In the genomic region with DNA sequence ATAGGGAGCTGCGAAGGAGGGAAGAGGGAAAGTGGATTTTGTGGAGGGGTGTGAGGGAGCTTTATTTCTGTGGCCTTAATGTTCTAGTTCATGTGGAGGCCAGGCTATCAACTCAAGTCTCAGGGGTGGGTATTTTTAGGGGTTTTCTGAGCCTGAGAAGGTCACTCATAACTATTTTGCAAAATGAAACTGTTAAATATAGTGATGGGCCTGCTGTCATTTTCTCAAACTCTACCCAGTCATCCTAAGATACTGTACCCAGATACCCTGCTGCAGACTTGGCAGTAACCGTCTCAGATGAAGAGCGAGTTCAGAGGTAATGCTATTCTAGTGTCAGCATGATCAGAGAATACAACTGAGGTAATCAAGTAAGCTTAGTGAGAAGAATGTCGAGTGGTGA, we compare ENCODE assay signal across 12 cellular contexts.
DNase-seq lines count a peak whose midpoint lies in the region; ATAC-seq and TF ChIP-seq lines count a peak whose summit lies in the region.
"Had no signal": no experiment of that assay in that cellular context is flagged by ENCODE, and none has a peak within 500 bp of the region (broad histone marks: within the 10 kb centered on the region; RNA-seq: fewer than 3 reads in every experiment).

No MANE protein-coding gene starts in this region.

- H3K27me3 Mint-ChIP-seq in stimulated activated memory B cell treated with anti-CD40 and anti-IgM and Interleukin-4, amounts not matched to agents 10 μg/mL and 1 μg/mL and 100 μg/mL, for 72 hours: peaks cover 4% of the 10 kb centered on the region
- H3K27me3 Mint-ChIP-seq: central memory CD8-positive, alpha-beta T cell had no signal

- H3K36me3 Mint-ChIP-seq in stimulated activated memory B cell treated with anti-CD40 and anti-IgM and Interleukin-4, amounts not matched to agents 10 μg/mL and 1 μg/mL and 100 μg/mL, for 72 hours: no peaks in the 10 kb centered on the region

- ATAC-seq in GM18909 (IDR thresholded peaks at IDR 0.05; ENCODE audit: poor library complexity, unreplicated experiment): peak; percentile 70
- peak; percentile 88 for ATAC-seq in HG02571 (IDR thresholded peaks at IDR 0.05; ENCODE audit: unreplicated experiment)
- peak; percentile 71 for ATAC-seq in HG03280 (IDR thresholded peaks at IDR 0.05; ENCODE audit: unreplicated experiment)
- ATAC-seq in stimulated activated memory B cell treated with anti-CD40 and anti-IgM and Interleukin-4, amounts not matched to agents 10 μg/mL and 1 μg/mL and 100 μg/mL, for 72 hours: peak; percentile 81
- ATAC-seq in SK-N-SH treated with all-trans-retinoic acid at 6 μM for 48 hours: no peak
- ATAC-seq: activated CD8-positive, alpha-beta T cell treated with anti-CD3 and anti-CD28 coated beads, Interleukin-2, amount 10 ng/mL, durations not matched to agents 7 days and 5 days had no signal

- no peak for DNase-seq in GDM1 (lab: John Stamatoyannopoulos, UW)
- DNase-seq in stimulated activated naive CD4-positive, alpha-beta T cell treated with Interleukin-2 at 50 U/mL for 16 hours (lab: John Stamatoyannopoulos, UW): no peak
- DNase-seq: activated CD8-positive, alpha-beta T cell treated with anti-CD3 and anti-CD28 coated beads, Interleukin-2, amount 10 ng/mL, durations not matched to agents 7 days and 5 days; NCI-H446; SK-N-SH had no signal

- peak overlapping the region; percentile 43 for H3K27ac Mint-ChIP-seq in stimulated activated memory B cell treated with anti-CD40 and anti-IgM and Interleukin-4, amounts not matched to agents 10 μg/mL and 1 μg/mL and 100 μg/mL, for 72 hours
- H3K27ac Mint-ChIP-seq: activated CD8-positive, alpha-beta T cell treated with anti-CD3 and anti-CD28 coated beads, Interleukin-2, amount 10 ng/mL, durations not matched to agents 7 days and 5 days; activated T-helper 2 cell treated with anti-CD3 and anti-CD28 coated beads, Interferon-gamma antibody, Interleukin-2, Interleukin-4, amounts not matched to agents 10 μg/mL and 5 μg/mL and 100 μg/mL, durations not matched to agents 14 hours and 24 hours and 36 hours had no signal

- no peaks in the 10 kb centered on the region for H3K9me3 Mint-ChIP-seq in stimulated activated memory B cell treated with anti-CD40 and anti-IgM and Interleukin-4, amounts not matched to agents 10 μg/mL and 1 μg/mL and 100 μg/mL, for 72 hours
- H3K9me3 Mint-ChIP-seq: activated T-helper 2 cell treated with anti-CD3 and anti-CD28 coated beads, Interferon-gamma antibody, Interleukin-2, Interleukin-4, amounts not matched to agents 10 μg/mL and 5 μg/mL and 100 μg/mL, durations not matched to agents 14 hours and 24 hours and 36 hours; central memory CD8-positive, alpha-beta T cell had no signal

- no peak overlapping the region for H3K4me3 Mint-ChIP-seq in stimulated activated memory B cell treated with anti-CD40 and anti-IgM and Interleukin-4, amounts not matched to agents 10 μg/mL and 1 μg/mL and 100 μg/mL, for 72 hours
- H3K4me3 Mint-ChIP-seq: activated CD8-positive, alpha-beta T cell treated with anti-CD3 and anti-CD28 coated beads, Interleukin-2, amount 10 ng/mL, durations not matched to agents 7 days and 5 days; central memory CD8-positive, alpha-beta T cell had no signal

- peaks cover 14% of the 10 kb centered on the region for H3K4me1 Mint-ChIP-seq in stimulated activated memory B cell treated with anti-CD40 and anti-IgM and Interleukin-4, amounts not matched to agents 10 μg/mL and 1 μg/mL and 100 μg/mL, for 72 hours

TF ChIP-seq in SK-N-SH treated with all-trans-retinoic acid at 6 μM for 48 hours, 23 proteins besides CTCF, POLR2A, EP300 and RAD21:
- TF ChIP-seq ZFP30 (CRISPR knock-in tag; IDR thresholded peaks at IDR 0.05): no peak
- TF ChIP-seq SNAI2 (CRISPR knock-in tag; IDR thresholded peaks at IDR 0.05): no peak
- TF ChIP-seq, protein P1, sequence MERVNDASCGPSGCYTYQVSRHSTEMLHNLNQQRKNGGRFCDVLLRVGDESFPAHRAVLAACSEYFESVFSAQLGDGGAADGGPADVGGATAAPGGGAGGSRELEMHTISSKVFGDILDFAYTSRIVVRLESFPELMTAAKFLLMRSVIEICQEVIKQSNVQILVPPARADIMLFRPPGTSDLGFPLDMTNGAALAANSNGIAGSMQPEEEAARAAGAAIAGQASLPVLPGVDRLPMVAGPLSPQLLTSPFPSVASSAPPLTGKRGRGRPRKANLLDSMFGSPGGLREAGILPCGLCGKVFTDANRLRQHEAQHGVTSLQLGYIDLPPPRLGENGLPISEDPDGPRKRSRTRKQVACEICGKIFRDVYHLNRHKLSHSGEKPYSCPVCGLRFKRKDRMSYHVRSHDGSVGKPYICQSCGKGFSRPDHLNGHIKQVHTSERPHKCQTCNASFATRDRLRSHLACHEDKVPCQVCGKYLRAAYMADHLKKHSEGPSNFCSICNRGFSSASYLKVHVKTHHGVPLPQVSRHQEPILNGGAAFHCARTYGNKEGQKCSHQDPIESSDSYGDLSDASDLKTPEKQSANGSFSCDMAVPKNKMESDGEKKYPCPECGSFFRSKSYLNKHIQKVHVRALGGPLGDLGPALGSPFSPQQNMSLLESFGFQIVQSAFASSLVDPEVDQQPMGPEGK (CRISPR knock-in tag; IDR thresholded peaks at IDR 0.05; ENCODE audit: borderline replicate concordance): no peak
- TF ChIP-seq, protein P2, sequence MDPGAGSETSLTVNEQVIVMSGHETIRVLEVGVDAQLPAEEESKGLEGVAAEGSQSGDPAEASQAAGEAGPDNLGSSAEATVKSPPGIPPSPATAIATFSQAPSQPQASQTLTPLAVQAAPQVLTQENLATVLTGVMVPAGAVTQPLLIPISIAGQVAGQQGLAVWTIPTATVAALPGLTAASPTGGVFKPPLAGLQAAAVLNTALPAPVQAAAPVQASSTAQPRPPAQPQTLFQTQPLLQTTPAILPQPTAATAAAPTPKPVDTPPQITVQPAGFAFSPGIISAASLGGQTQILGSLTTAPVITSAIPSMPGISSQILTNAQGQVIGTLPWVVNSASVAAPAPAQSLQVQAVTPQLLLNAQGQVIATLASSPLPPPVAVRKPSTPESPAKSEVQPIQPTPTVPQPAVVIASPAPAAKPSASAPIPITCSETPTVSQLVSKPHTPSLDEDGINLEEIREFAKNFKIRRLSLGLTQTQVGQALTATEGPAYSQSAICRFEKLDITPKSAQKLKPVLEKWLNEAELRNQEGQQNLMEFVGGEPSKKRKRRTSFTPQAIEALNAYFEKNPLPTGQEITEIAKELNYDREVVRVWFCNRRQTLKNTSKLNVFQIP (CRISPR knock-in tag; IDR thresholded peaks at IDR 0.05; ENCODE audit: borderline replicate concordance, low read depth): no peak
- TF ChIP-seq ZNF8 (CRISPR knock-in tag; IDR thresholded peaks at IDR 0.05): no peak
- no peak for TF ChIP-seq PPARA (CRISPR knock-in tag; IDR thresholded peaks at IDR 0.05; ENCODE audit: borderline replicate concordance)
- no peak for TF ChIP-seq ZC3H10 (CRISPR knock-in tag; IDR thresholded peaks at IDR 0.05)
- no peak for TF ChIP-seq ARNTL (CRISPR knock-in tag; IDR thresholded peaks at IDR 0.05; ENCODE audit: borderline replicate concordance, low read depth)
- TF ChIP-seq, protein P3, sequence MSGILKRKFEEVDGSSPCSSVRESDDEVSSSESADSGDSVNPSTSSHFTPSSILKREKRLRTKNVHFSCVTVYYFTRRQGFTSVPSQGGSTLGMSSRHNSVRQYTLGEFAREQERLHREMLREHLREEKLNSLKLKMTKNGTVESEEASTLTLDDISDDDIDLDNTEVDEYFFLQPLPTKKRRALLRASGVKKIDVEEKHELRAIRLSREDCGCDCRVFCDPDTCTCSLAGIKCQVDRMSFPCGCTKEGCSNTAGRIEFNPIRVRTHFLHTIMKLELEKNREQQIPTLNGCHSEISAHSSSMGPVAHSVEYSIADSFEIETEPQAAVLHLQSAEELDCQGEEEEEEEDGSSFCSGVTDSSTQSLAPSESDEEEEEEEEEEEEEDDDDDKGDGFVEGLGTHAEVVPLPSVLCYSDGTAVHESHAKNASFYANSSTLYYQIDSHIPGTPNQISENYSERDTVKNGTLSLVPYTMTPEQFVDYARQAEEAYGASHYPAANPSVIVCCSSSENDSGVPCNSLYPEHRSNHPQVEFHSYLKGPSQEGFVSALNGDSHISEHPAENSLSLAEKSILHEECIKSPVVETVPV (CRISPR knock-in tag; IDR thresholded peaks at IDR 0.05): no peak
- no peak for TF ChIP-seq ZFP3 (CRISPR knock-in tag; IDR thresholded peaks at IDR 0.05)
- no peak for TF ChIP-seq OSR1 (CRISPR knock-in tag; IDR thresholded peaks at IDR 0.05)
- no peak for TF ChIP-seq TCF4 (CRISPR knock-in tag; IDR thresholded peaks at IDR 0.05; ENCODE audit: borderline replicate concordance)
TF ChIP-seq in SK-N-SH treated with all-trans-retinoic acid at 6 μM for 48 hours: peak in this region for 0.
